Comparison of ENCODE assay signal across 10 cellular contexts in the genomic region with DNA sequence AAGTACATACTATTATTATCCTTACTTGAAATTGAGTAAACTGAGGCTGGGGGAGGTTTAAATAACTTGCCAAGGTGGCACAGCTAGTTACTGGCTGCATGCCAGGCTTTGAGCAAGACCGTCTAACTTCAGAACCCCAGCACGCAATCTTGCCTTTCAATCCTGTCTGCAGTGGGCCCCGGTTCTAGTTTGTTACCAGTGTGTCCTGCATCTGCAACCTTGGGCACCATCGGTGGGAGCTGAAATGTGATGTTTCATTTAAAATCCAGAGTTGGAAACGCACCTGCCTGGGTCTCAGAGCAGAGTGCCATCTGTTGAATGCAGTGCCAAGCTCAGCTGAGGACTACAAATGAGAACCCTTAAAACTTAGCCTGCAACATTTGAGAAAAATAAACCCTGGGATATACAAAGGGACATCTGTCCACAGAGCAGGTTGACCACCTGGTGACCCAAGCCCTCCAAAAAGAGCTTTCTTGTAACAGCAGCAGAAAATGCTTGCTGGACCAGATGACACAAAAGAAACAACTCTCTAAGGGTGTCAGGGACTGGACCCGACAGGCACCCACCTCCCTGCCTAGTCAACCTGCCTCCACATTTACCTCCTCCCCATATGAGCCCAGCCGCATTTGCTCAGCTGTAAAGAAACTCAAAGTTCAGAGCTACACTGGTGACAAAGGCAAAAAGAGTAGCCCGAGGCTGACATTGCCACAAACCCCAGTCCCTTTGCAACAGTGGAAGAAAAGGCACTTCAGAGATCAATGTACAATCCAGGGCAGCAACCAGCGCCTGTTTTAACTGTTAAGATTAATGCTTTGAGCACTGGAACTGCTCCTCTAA. TPM values are rescaled to one million over a fixed set of nuclear protein-coding genes. Genes with fewer than 3 reads are reported as not detected.
DNase-seq lines count a peak whose midpoint lies in the region; ATAC-seq and TF ChIP-seq lines count a peak whose summit lies in the region.
"Had no signal": no experiment of that assay in that cellular context is flagged by ENCODE, and none has a peak within 500 bp of the region (broad histone marks: within the 10 kb centered on the region; RNA-seq: fewer than 3 reads in every experiment).

No MANE protein-coding gene starts in this region.

- peak overlapping the region; percentile 69 for H3K4me3 Mint-ChIP-seq in activated naive CD4-positive, alpha-beta T cell treated with anti-CD3 and anti-CD28 coated beads for 36 hours
- H3K4me3 Mint-ChIP-seq in mesothelial cell of epicardium = peak overlapping the region; percentile 88

- H3K27ac ChIP-seq in brain microvascular endothelial cell (no peak overlapping the region), transverse colon (peak overlapping the region; percentile 88)

- H3K27ac Mint-ChIP-seq in activated naive CD4-positive, alpha-beta T cell treated with anti-CD3 and anti-CD28 coated beads for 36 hours = no peak overlapping the region
- no peak overlapping the region for H3K27ac Mint-ChIP-seq in mesothelial cell of epicardium

- no peaks in the 10 kb centered on the region for H3K36me3 Mint-ChIP-seq in activated naive CD4-positive, alpha-beta T cell treated with anti-CD3 and anti-CD28 coated beads for 36 hours (ENCODE audit: low read depth)
- no peaks in the 10 kb centered on the region for H3K36me3 Mint-ChIP-seq in mesothelial cell of epicardium

- TF ChIP-seq EP300 in transverse colon (IDR thresholded peaks at IDR 0.05; ENCODE audit: low read depth) = no peak

- H3K27me3 ChIP-seq in brain microvascular endothelial cell (replicated peaks) (no peaks in the 10 kb centered on the region), transverse colon (no peaks in the 10 kb centered on the region)

- H3K4me3 ChIP-seq in brain microvascular endothelial cell (ENCODE audit: low read depth, low read length) (peak overlapping the region; percentile 73), transverse colon (peak overlapping the region in 3 of 4 donors; percentile 74 to 86 (median 79))

- CTCF ChIA-PET in activated naive CD4-positive, alpha-beta T cell treated with anti-CD3 and anti-CD28 coated beads for 36 hours (lab: Charles Lee) = interaction anchor here (0.6 to 2.3 kb wide), 7 partner anchors 40 to 238 kb away, joined by 3 to 14 read pairs (median 4); no protein-coding TSS in a partner anchor

- H3K9me3 Mint-ChIP-seq in activated naive CD4-positive, alpha-beta T cell treated with anti-CD3 and anti-CD28 coated beads for 36 hours = no peaks in the 10 kb centered on the region
- H3K9me3 Mint-ChIP-seq in mesothelial cell of epicardium = no peaks in the 10 kb centered on the region
- H3K9me3 Mint-ChIP-seq: dendritic cell treated with granulocyte-macrophage colony-stimulating factor and Interleukin-4, amounts not matched to agents 40 ng/mL and 50 ng/mL, for 4 days had no signal

- TF ChIP-seq CTCF in brain microvascular endothelial cell (IDR thresholded peaks at IDR 0.05; ENCODE audit: low read depth, low read length, missing control alignments) (no peak), mesothelial cell of epicardium (IDR thresholded peaks at IDR 0.05; ENCODE audit: unreplicated experiment) (no peak), transverse colon (IDR thresholded peaks at IDR 0.05) (no peak)

- H3K4me1 Mint-ChIP-seq in activated naive CD4-positive, alpha-beta T cell treated with anti-CD3 and anti-CD28 coated beads for 36 hours (ENCODE audit: low read depth) = peaks cover 3% of the 10 kb centered on the region
- peaks cover 40% of the 10 kb centered on the region for H3K4me1 Mint-ChIP-seq in mesothelial cell of epicardium

- H3K4me1 ChIP-seq in transverse colon = peaks cover 36 to 74% (median 59%) of the 10 kb centered on the region in 4 donors

- no peaks in the 10 kb centered on the region for H3K9me3 ChIP-seq in transverse colon

- TF ChIP-seq POLR2A in transverse colon (IDR thresholded peaks at IDR 0.05) = peak; percentile 27

- WGBS in transverse colon (ENCODE audit: low coverage in 1 of 2), 2 donors = 15 to 48% methylated on average over 4 to 9 of the region's 9 CpGs

- peaks cover 29% of the 10 kb centered on the region for H3K27me3 Mint-ChIP-seq in activated naive CD4-positive, alpha-beta T cell treated with anti-CD3 and anti-CD28 coated beads for 36 hours (ENCODE audit: low read depth)
- no peaks in the 10 kb centered on the region for H3K27me3 Mint-ChIP-seq in mesothelial cell of epicardium (ENCODE audit: low read depth)

- ATAC-seq in HG03108 (IDR thresholded peaks at IDR 0.05; ENCODE audit: unreplicated experiment) = no peak

- H3K36me3 ChIP-seq in brain microvascular endothelial cell (replicated peaks) (no peaks in the 10 kb centered on the region), transverse colon (no peaks in the 10 kb centered on the region)

- DNase-seq in activated naive CD4-positive, alpha-beta T cell treated with anti-CD3 and anti-CD28 coated beads for 36 hours = no peak
- no peak for DNase-seq in activated naive CD4-positive, alpha-beta T cell treated with anti-CD3 and anti-CD28 coated beads, Interleukin-2, amount 50 U/mL, for 16 hours
- DNase-seq in brain microvascular endothelial cell (no peak), mesothelial cell of epicardium (ENCODE audit: low spot score in 2 of 2, unreplicated experiment in 2 of 2) (no peak), transverse colon (peak; percentile 53), HK-2 (ENCODE audit: unreplicated experiment) (no peak)
- no peak for DNase-seq in activated CD4-positive, CD25-positive, alpha-beta regulatory T cell treated with anti-CD3 and anti-CD28 coated beads, Interleukin-2, amount 50 U/mL, for 72 hours
- DNase-seq: DMS79 had no signal

- in situ Hi-C loops in brain microvascular endothelial cell (cut with HindIII; ENCODE audit: low pct_ligation_motif_present, low sequenced_read_pairs) = loop anchor here (25.0 kb wide), 1 partner anchor 141 kb away; no protein-coding TSS in a partner anchor
- in situ Hi-C loops in transverse colon (cut with MboI; ENCODE audit: low pct_ligation_motif_present in 1 of 4, low pct_unique_long_range_greater_than_20kb in 1 of 4, low sequenced_read_pairs in 3 of 4) = loop anchor here in 2 of 4 donors (25.0 kb wide), 2 partner anchors 241 to 266 kb away; no protein-coding TSS in a partner anchor

- intact Hi-C loops in activated naive CD4-positive, alpha-beta T cell treated with anti-CD3 and anti-CD28 coated beads for 36 hours (cut with micrococcal nuclease) = no loop called here
- intact Hi-C loops in transverse colon (cut with DNase I; ENCODE audit: low total_unique reads) = no loop called here

RNA-seq across cellular contexts. Expression of gene SH3PXD2A, which starts 1.7 kb away (rescaled TPM):
- total RNA-seq in activated naive CD4-positive, alpha-beta T cell treated with anti-CD3 and anti-CD28 coated beads for 36 hours = 1 to 10 TPM; 7.8 to 8.5 TPM
- total RNA-seq in mesothelial cell of epicardium (33.5 to 36.8 TPM (median 34.4 TPM) in 3 replicates), transverse colon (10 to 100 TPM; 26.5 to 56.9 (median 33.3) TPM)
